ENCODE assay signal across 23 cellular contexts in the genomic region with DNA sequence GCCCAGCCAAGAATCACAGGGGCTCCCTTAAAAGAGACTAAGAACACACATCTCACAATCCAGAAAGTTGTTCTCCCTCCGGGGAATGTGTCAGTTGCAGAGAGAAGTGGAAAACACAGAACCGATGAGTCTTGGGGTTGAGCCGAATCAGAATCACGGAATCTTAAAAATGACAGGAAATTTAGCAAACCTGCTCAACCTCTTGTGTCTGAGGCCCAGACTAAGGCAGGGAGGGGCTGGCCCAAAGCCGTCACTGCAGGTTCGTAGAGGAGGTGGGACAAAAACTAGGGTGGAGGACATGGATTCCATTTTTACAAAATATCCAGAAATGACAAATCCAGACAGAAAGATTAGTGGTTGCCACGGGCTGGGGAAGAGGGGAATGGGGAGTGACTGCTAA.
"Had no signal": no experiment of that assay in that cellular context is flagged by ENCODE, and none has a peak within 500 bp of the region (broad histone marks: within the 10 kb centered on the region; RNA-seq: fewer than 3 reads in every experiment).

No MANE protein-coding gene starts in this region.

- H3K9me3 ChIP-seq: colonic mucosa, esophagus muscularis mucosa, gastroesophageal sphincter, heart left ventricle, lower lobe of right lung, mucosa of descending colon had no signal

- H3K27ac Mint-ChIP-seq: dendritic cell treated with granulocyte-macrophage colony-stimulating factor and Interleukin-4, amounts not matched to agents 40 ng/mL and 50 ng/mL, for 4 days; effector memory CD8-positive, alpha-beta T cell; immature natural killer cell; mesothelial cell of epicardium had no signal

- H3K4me3 Mint-ChIP-seq: dendritic cell treated with granulocyte-macrophage colony-stimulating factor and Interleukin-4, amounts not matched to agents 40 ng/mL and 50 ng/mL, for 4 days; effector memory CD8-positive, alpha-beta T cell; immature natural killer cell; mesothelial cell of epicardium; naive B cell had no signal

- H3K4me1 ChIP-seq: foreskin keratinocyte had no signal

- H3K27me3 ChIP-seq: colonic mucosa, esophagus muscularis mucosa, foreskin keratinocyte, gastroesophageal sphincter, heart left ventricle, hepatocyte had no signal

- H3K9me3 Mint-ChIP-seq: dendritic cell treated with granulocyte-macrophage colony-stimulating factor and Interleukin-4, amounts not matched to agents 40 ng/mL and 50 ng/mL, for 4 days; effector memory CD8-positive, alpha-beta T cell had no signal

- H2AFZ ChIP-seq: hepatocyte had no signal

- H3K4me2 ChIP-seq: hepatocyte had no signal

- H3K4me3 ChIP-seq: colonic mucosa, esophagus muscularis mucosa, gastroesophageal sphincter, heart left ventricle, hepatocyte, lower lobe of right lung, mucosa of descending colon had no signal

- H3K36me3 Mint-ChIP-seq: immature natural killer cell, naive B cell had no signal

- ATAC-seq: effector memory CD8-positive, alpha-beta T cell; foreskin keratinocyte; gastroesophageal sphincter; heart left ventricle; left colon; left lobe of liver; left ventricle myocardium superior; lower lobe of right lung; mucosa of descending colon had no signal

- DNase-seq: colonic mucosa; cortex of kidney; effector CD8-positive, alpha-beta T cell; effector memory CD8-positive, alpha-beta T cell; foreskin keratinocyte; heart left ventricle; hypothalamus; immature natural killer cell; islet precursor cell; kidney; kidney glomerular epithelial cell; left colon; left ventricle myocardium superior; lower lobe of right lung; mesenchymal stem cell; mucosa of descending colon; naive B cell had no signal

- H3K27ac ChIP-seq: esophagus muscularis mucosa, foreskin keratinocyte, gastroesophageal sphincter, hepatocyte had no signal

- H3K4me1 Mint-ChIP-seq: immature natural killer cell, naive B cell had no signal

- H3K36me3 ChIP-seq: colonic mucosa, esophagus muscularis mucosa, gastroesophageal sphincter, heart left ventricle, lower lobe of right lung had no signal
